In genomic region chr7:43212921-43213320, GRCh38 we compare ENCODE assay signal across 24 cellular contexts.
"Had no signal": no experiment of that assay in that cellular context is flagged by ENCODE, and none has a peak within 500 bp of the region (broad histone marks: within the 10 kb centered on the region; RNA-seq: fewer than 3 reads in every experiment).

No MANE protein-coding gene starts in this region.

- H3K4me1 ChIP-seq: stomach, suprapubic skin, testis, thyroid gland, tibial artery, tibial nerve, transverse colon, upper lobe of left lung, upper lobe of right lung, uterus, vagina had no signal

- H3K27ac ChIP-seq: stomach, suprapubic skin, testis, thoracic aorta, thyroid gland, tibial artery, tibial nerve, transverse colon, upper lobe of left lung, upper lobe of right lung, uterus, vagina had no signal

- H3K9me3 ChIP-seq: stomach, suprapubic skin, testis, thoracic aorta, thyroid gland, tibial artery, tibial nerve, transverse colon, upper lobe of left lung, upper lobe of right lung, uterus, vagina had no signal

- H3K36me3 ChIP-seq: stomach, suprapubic skin, thoracic aorta, thyroid gland, tibial artery, tibial nerve, transverse colon, upper lobe of left lung, upper lobe of right lung, uterus, vagina had no signal

- H3K4me3 ChIP-seq: stomach, suprapubic skin, testis, thoracic aorta, thyroid gland, tibial artery, tibial nerve, transverse colon, upper lobe of left lung, upper lobe of right lung, uterus, vagina had no signal

- DNase-seq: stimulated activated CD4-positive, alpha-beta T cell treated with anti-CD3 and anti-CD28 coated beads, Interleukin-2, amount 100 ng/mL, for 48 hours; stimulated activated CD4-positive, alpha-beta T cell treated with anti-CD3 and anti-CD28 coated beads, Interleukin-4, amount 100 ng/mL, for 1 hour; stimulated activated CD4-positive, alpha-beta T cell treated with anti-CD3 and anti-CD28 coated beads, Interleukin-4, amount 100 ng/mL, for 24 hours; stimulated activated CD4-positive, alpha-beta T cell treated with anti-CD3 and anti-CD28 coated beads, Interleukin-4, amount 100 ng/mL, for 4 hours; stimulated activated CD8-positive, alpha-beta memory T cell treated with anti-CD3 and anti-CD28 coated beads, Interleukin-4, amount 100 ng/mL, for 48 hours; stimulated activated naive B cell treated with anti-CD40 and anti-IgM and Interleukin-4, amounts not matched to agents 10 μg/mL and 1 μg/mL and 100 μg/mL, for 72 hours; stimulated activated naive CD4-positive, alpha-beta T cell; stimulated activated naive CD4-positive, alpha-beta T cell treated with Interleukin-2 at 50 U/mL for 16 hours; stimulated activated naive CD8-positive, alpha-beta T cell treated with anti-CD3 and anti-CD28 coated beads, Interleukin-15, amount 100 ng/mL, for 72 hours; stimulated activated naive CD8-positive, alpha-beta T cell treated with anti-CD3 and anti-CD28 coated beads, Interleukin-15, Interleukin-2, amounts not matched to agents 100 U/mL and 50 U/mL, for 24 hours; stomach; substantia nigra; testis; thyroid gland; tibial artery; transverse colon; trophoblast cell; upper lobe of left lung; upper lobe of right lung; uterus had no signal
